In the genomic region with DNA sequence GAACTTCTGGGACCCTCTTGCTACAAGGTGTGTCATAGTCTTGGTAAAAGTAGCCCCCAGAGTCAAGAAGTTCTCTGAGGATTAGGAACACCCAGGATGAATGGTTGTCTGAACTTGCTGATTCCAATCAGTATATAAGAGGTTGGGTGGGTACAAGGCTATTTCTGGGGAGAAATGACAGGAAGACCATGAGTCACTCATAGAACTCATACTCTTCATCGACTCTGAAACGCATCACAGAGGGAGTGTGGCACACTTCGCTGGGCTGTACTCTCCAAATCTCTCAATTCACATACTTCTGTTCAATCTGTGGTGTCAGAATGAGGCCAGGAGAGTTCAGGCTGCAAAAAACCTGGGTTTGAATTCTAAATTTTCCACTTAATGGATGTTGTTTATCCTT, we compare ENCODE assay signal across 24 cellular contexts.
A peak's percentile ranks its signal among the peaks of the same experiment; 100 is the strongest.
DNase-seq lines count a peak whose midpoint lies in the region; ATAC-seq, FAIRE-seq and TF ChIP-seq lines count a peak whose summit lies in the region.
"Had no signal": no experiment of that assay in that cellular context is flagged by ENCODE, and none has a peak within 500 bp of the region (broad histone marks: within the 10 kb centered on the region; RNA-seq: fewer than 3 reads in every experiment).

No MANE protein-coding gene starts in this region.

- 29% methylated on average over 3 of the region's 3 CpGs for WGBS in K562 (ENCODE audit: insufficient coverage, low coverage, missing lambda C conversion rate)

- FAIRE-seq in K562 (lab: Jason Lieb, UNC), result no peak
- FAIRE-seq: GM12891 had no signal

- TF ChIP-seq CTCF in K562 (IDR thresholded peaks at IDR 0.05 in 2 of 3, conservative IDR thresholded peaks at IDR 0.05 in 1 of 3; ENCODE audit: insufficient read depth in 2 of 3, low read depth in 1 of 3, low read length in 3 of 3) (no peak), nephron (IDR thresholded peaks at IDR 0.05; ENCODE audit: unreplicated experiment in 3 of 3) (no peak), tibial artery (IDR thresholded peaks at IDR 0.05) (no peak)

- H3K9me3 ChIP-seq in HUES6 (ENCODE audit: control insufficient read depth, insufficient read depth, low read depth, low read length) (no peaks in the 10 kb centered on the region), K562 (replicated peaks; ENCODE audit: control insufficient read depth, insufficient read depth, low read depth, low read length) (no peaks in the 10 kb centered on the region), tibial artery (no peaks in the 10 kb centered on the region)
- H3K9me3 ChIP-seq: left lung, psoas muscle, transverse colon had no signal

- no peak overlapping the region for H3K4me3 Mint-ChIP-seq in activated CD4-positive, alpha-beta memory T cell treated with anti-CD3 and anti-CD28 coated beads for 36 hours
- no peak overlapping the region for H3K4me3 Mint-ChIP-seq in activated CD4-positive, alpha-beta memory T cell treated with anti-CD3 and anti-CD28 coated beads, Interleukin-2, amount 10 ng/mL, durations not matched to agents 7 days and 5 days
- H3K4me3 Mint-ChIP-seq in nephron, result peak overlapping the region in 1 of 3 experiments; percentile 16
- H3K4me3 Mint-ChIP-seq in stimulated activated effector memory CD8-positive, alpha-beta T cell treated with anti-CD3 and anti-CD28 coated beads, Interleukin-12 subunit alpha, Interleukin-12 subunit beta, amount 100 ng/mL, for 72 hours, result no peak overlapping the region
- H3K4me3 Mint-ChIP-seq: neural progenitor cell; stimulated activated naive CD8-positive, alpha-beta T cell treated with anti-CD3 and anti-CD28 coated beads, Interleukin-15, Interleukin-2, amounts not matched to agents 100 ng/mL and 50 ng/mL, for 24 hours; T-helper 17 cell had no signal

- no peak overlapping the region for H3K27ac ChIP-seq in HUES6 (ENCODE audit: low read depth, low read length)
- peak overlapping the region; percentile 86 for H3K27ac ChIP-seq in K562 (ENCODE audit: extremely low read depth, low read depth, low read length)
- no peak overlapping the region for H3K27ac ChIP-seq in tibial artery
- H3K27ac ChIP-seq: neural progenitor cell, psoas muscle, transverse colon had no signal

- TF ChIP-seq EP300 in K562 (IDR thresholded peaks at IDR 0.05; ENCODE audit: low read length), result no peak

- peaks cover 22% of the 10 kb centered on the region for H3K4me1 ChIP-seq in HUES6 (ENCODE audit: control insufficient read depth, insufficient read depth, low read length)
- peaks cover 17 to 34% of the 10 kb centered on the region in 2 experiments for H3K4me1 ChIP-seq in K562 (replicated peaks in 1 of 2; ENCODE audit: control insufficient read depth in 2 of 2, insufficient read depth in 2 of 2, low read length in 2 of 2)
- peaks cover 0 to 2% (median 0%) of the 10 kb centered on the region in 4 donors for H3K4me1 ChIP-seq in tibial artery
- H3K4me1 ChIP-seq: psoas muscle, transverse colon had no signal

- H3K9me1 ChIP-seq in K562 (ENCODE audit: control insufficient read depth, insufficient read depth, low read length), result no peaks in the 10 kb centered on the region

- intact Hi-C loops in activated CD4-positive, alpha-beta memory T cell treated with anti-CD3 and anti-CD28 coated beads for 36 hours (cut with micrococcal nuclease), result no loop called here
- intact Hi-C loops in K562 (cut with micrococcal nuclease) (loop anchor here (5.0 kb wide), 1 partner anchor 195 kb away; a partner anchor contains a TSS), tibial artery (cut with DNase I; ENCODE audit: low total_unique reads) (no loop called here)

- no peaks in the 10 kb centered on the region for H3K9me3 Mint-ChIP-seq in activated CD4-positive, alpha-beta memory T cell treated with anti-CD3 and anti-CD28 coated beads for 36 hours
- no peaks in the 10 kb centered on the region for H3K9me3 Mint-ChIP-seq in activated CD4-positive, alpha-beta memory T cell treated with anti-CD3 and anti-CD28 coated beads, Interleukin-2, amount 10 ng/mL, durations not matched to agents 7 days and 5 days
- no peaks in the 10 kb centered on the region for H3K9me3 Mint-ChIP-seq in nephron
- H3K9me3 Mint-ChIP-seq in stimulated activated effector memory CD8-positive, alpha-beta T cell treated with anti-CD3 and anti-CD28 coated beads, Interleukin-12 subunit alpha, Interleukin-12 subunit beta, amount 100 ng/mL, for 72 hours, result no peaks in the 10 kb centered on the region
- H3K9me3 Mint-ChIP-seq: stimulated activated naive CD8-positive, alpha-beta T cell treated with anti-CD3 and anti-CD28 coated beads, Interleukin-15, Interleukin-2, amounts not matched to agents 100 ng/mL and 50 ng/mL, for 24 hours had no signal

- H3K27me3 ChIP-seq in HUES6 (ENCODE audit: control insufficient read depth, insufficient read depth, low read length) (no peaks in the 10 kb centered on the region), K562 (ENCODE audit: control insufficient read depth in 2 of 2, insufficient read depth in 2 of 2, low read length in 2 of 2) (no peaks in the 10 kb centered on the region), tibial artery (peaks cover 0 to 5% of the 10 kb centered on the region in 2 donors)
- H3K27me3 ChIP-seq: left lung, neural progenitor cell, transverse colon had no signal

- H3K36me3 ChIP-seq in HUES6 (ENCODE audit: control insufficient read depth, insufficient read depth, low read length) (no peaks in the 10 kb centered on the region), K562 (ENCODE audit: control insufficient read depth, insufficient read depth, low read length) (no peaks in the 10 kb centered on the region), tibial artery (no peaks in the 10 kb centered on the region)
- H3K36me3 ChIP-seq: left lung, neural progenitor cell, transverse colon had no signal

- H2AFZ ChIP-seq in K562 (ENCODE audit: low read depth, low read length), result peak overlapping the region; percentile 90
- H2AFZ ChIP-seq: neural progenitor cell had no signal

- POLR2A ChIA-PET in activated CD4-positive, alpha-beta memory T cell treated with anti-CD3 and anti-CD28 coated beads for 36 hours (lab: Charles Lee), result no interaction called here
- POLR2A ChIA-PET in activated CD4-positive, alpha-beta memory T cell treated with anti-CD3 and anti-CD28 coated beads, Interleukin-2, amount 10 ng/mL, durations not matched to agents 7 days and 5 days (lab: Charles Lee), result no interaction called here
- POLR2A ChIA-PET in K562 (lab: Yijun Ruan, JAX), result no interaction called here

- no peak overlapping the region for H3K27ac Mint-ChIP-seq in activated CD4-positive, alpha-beta memory T cell treated with anti-CD3 and anti-CD28 coated beads for 36 hours
- H3K27ac Mint-ChIP-seq in activated CD4-positive, alpha-beta memory T cell treated with anti-CD3 and anti-CD28 coated beads, Interleukin-2, amount 10 ng/mL, durations not matched to agents 7 days and 5 days, result no peak overlapping the region
- H3K27ac Mint-ChIP-seq in nephron, result peak overlapping the region; percentile 86 to 97 (median 96)
- no peak overlapping the region for H3K27ac Mint-ChIP-seq in stimulated activated effector memory CD8-positive, alpha-beta T cell treated with anti-CD3 and anti-CD28 coated beads, Interleukin-12 subunit alpha, Interleukin-12 subunit beta, amount 100 ng/mL, for 72 hours
- H3K27ac Mint-ChIP-seq: stimulated activated naive CD8-positive, alpha-beta T cell treated with anti-CD3 and anti-CD28 coated beads, Interleukin-15, Interleukin-2, amounts not matched to agents 100 ng/mL and 50 ng/mL, for 24 hours had no signal

- H3K4me2 ChIP-seq in K562 (ENCODE audit: insufficient read depth, low read length), result peak overlapping the region; percentile 13
- H3K4me2 ChIP-seq: neural progenitor cell had no signal

- peaks cover 48% of the 10 kb centered on the region for H3K4me1 Mint-ChIP-seq in activated CD4-positive, alpha-beta memory T cell treated with anti-CD3 and anti-CD28 coated beads for 36 hours (ENCODE audit: low read depth)
- H3K4me1 Mint-ChIP-seq in activated CD4-positive, alpha-beta memory T cell treated with anti-CD3 and anti-CD28 coated beads, Interleukin-2, amount 10 ng/mL, durations not matched to agents 7 days and 5 days, result peaks cover 35% of the 10 kb centered on the region
- peaks cover 48% of the 10 kb centered on the region for H3K4me1 Mint-ChIP-seq in nephron
- peaks cover 8% of the 10 kb centered on the region for H3K4me1 Mint-ChIP-seq in stimulated activated effector memory CD8-positive, alpha-beta T cell treated with anti-CD3 and anti-CD28 coated beads, Interleukin-12 subunit alpha, Interleukin-12 subunit beta, amount 100 ng/mL, for 72 hours

- peak overlapping the region; percentile 34 for H3K9ac ChIP-seq in HUES6 (ENCODE audit: low read length)
- no peak overlapping the region for H3K9ac ChIP-seq in K562 (ENCODE audit: insufficient read depth in 1 of 2, low read depth in 2 of 2, low read length in 2 of 2)
- H3K9ac ChIP-seq: neural progenitor cell had no signal

- no peaks in the 10 kb centered on the region for H4K20me1 ChIP-seq in K562 (replicated peaks; ENCODE audit: control insufficient read depth, insufficient read depth, low read length)

- no peak for TF ChIP-seq RAD21 in K562 (CRISPR knock-in tag; conservative IDR thresholded peaks at IDR 0.05 in 1 of 2, IDR thresholded peaks at IDR 0.05 in 1 of 2)

- no TSS peak for BruUV-seq in K562 (replicated peaks; lab: Mats Ljungman, UMichigan)

- CTCF ChIA-PET in activated CD4-positive, alpha-beta memory T cell treated with anti-CD3 and anti-CD28 coated beads for 36 hours (lab: Charles Lee), result no interaction called here
- CTCF ChIA-PET in activated CD4-positive, alpha-beta memory T cell treated with anti-CD3 and anti-CD28 coated beads, Interleukin-2, amount 10 ng/mL, durations not matched to agents 7 days and 5 days (lab: Charles Lee), result no interaction called here
- CTCF ChIA-PET in K562 (lab: Yijun Ruan, JAX; ENCODE audit: low intra/inter-chr PET ratio), result no interaction called here

- H3K27me3 Mint-ChIP-seq in activated CD4-positive, alpha-beta memory T cell treated with anti-CD3 and anti-CD28 coated beads for 36 hours, result no peaks in the 10 kb centered on the region
- H3K27me3 Mint-ChIP-seq in activated CD4-positive, alpha-beta memory T cell treated with anti-CD3 and anti-CD28 coated beads, Interleukin-2, amount 10 ng/mL, durations not matched to agents 7 days and 5 days, result peaks cover 4% of the 10 kb centered on the region
- H3K27me3 Mint-ChIP-seq in nephron (ENCODE audit: low read depth), result peaks cover 11% of the 10 kb centered on the region
- H3K27me3 Mint-ChIP-seq: stimulated activated naive CD8-positive, alpha-beta T cell treated with anti-CD3 and anti-CD28 coated beads, Interleukin-15, Interleukin-2, amounts not matched to agents 100 ng/mL and 50 ng/mL, for 24 hours; T-helper 17 cell had no signal

- TF ChIP-seq POLR2A in K562 (conservative IDR thresholded peaks at IDR 0.05), result no peak

- no peaks in the 10 kb centered on the region for H3K36me3 Mint-ChIP-seq in activated CD4-positive, alpha-beta memory T cell treated with anti-CD3 and anti-CD28 coated beads for 36 hours
- no peaks in the 10 kb centered on the region for H3K36me3 Mint-ChIP-seq in activated CD4-positive, alpha-beta memory T cell treated with anti-CD3 and anti-CD28 coated beads, Interleukin-2, amount 10 ng/mL, durations not matched to agents 7 days and 5 days (ENCODE audit: low read depth)
- no peaks in the 10 kb centered on the region for H3K36me3 Mint-ChIP-seq in nephron (ENCODE audit: low read depth)
- H3K36me3 Mint-ChIP-seq in stimulated activated effector memory CD8-positive, alpha-beta T cell treated with anti-CD3 and anti-CD28 coated beads, Interleukin-12 subunit alpha, Interleukin-12 subunit beta, amount 100 ng/mL, for 72 hours, result no peaks in the 10 kb centered on the region
- H3K36me3 Mint-ChIP-seq: neural progenitor cell had no signal

- H3K4me3 ChIP-seq in HUES6 (ENCODE audit: low read depth, low read length) (no peak overlapping the region), K562 (no peak overlapping the region), tibial artery (no peak overlapping the region)
- H3K4me3 ChIP-seq: left lung, neural progenitor cell, psoas muscle, transverse colon had no signal

- DNase-seq in activated CD4-positive, alpha-beta memory T cell treated with anti-CD3 and anti-CD28 coated beads for 36 hours, result peak; percentile 30
- DNase-seq in activated CD4-positive, alpha-beta memory T cell treated with anti-CD3 and anti-CD28 coated beads, Interleukin-2, amount 10 ng/mL, durations not matched to agents 7 days and 5 days, result no peak
- peak in 2 of 4 experiments; percentile 36 to 41 for DNase-seq in K562 (ENCODE audit: extremely low read depth in 1 of 4, low spot score in 3 of 4)
- no peak for DNase-seq in tibial artery
- DNase-seq in stimulated activated effector memory CD8-positive, alpha-beta T cell treated with anti-CD3 and anti-CD28 coated beads, Interleukin-12 subunit alpha, Interleukin-12 subunit beta, amount 100 ng/mL, for 72 hours (ENCODE audit: low spot score in 2 of 2), result no peak
- DNase-seq: 8988T; activated naive CD4-positive, alpha-beta T cell; cerebellar nuclear complex; effector CD4-positive, alpha-beta T cell; foreskin fibroblast; Karpas-422; left lung; NCI-H1048; NCI-H187 treated with DMSO at 0.1 percent for 48 hours; psoas muscle; stimulated activated CD4-positive, alpha-beta T cell treated with anti-CD3 and anti-CD28 coated beads, Interleukin-4, amount 100 ng/mL, for 1 hour; T-helper 17 cell; transverse colon had no signal

- in situ Hi-C loops in K562 (cut with MboI), result no loop called here

- ATAC-seq in K562 (no peak), HG03439 (IDR thresholded peaks at IDR 0.05; ENCODE audit: unreplicated experiment) (no peak)
- no peak for ATAC-seq in stimulated activated effector memory CD8-positive, alpha-beta T cell treated with anti-CD3 and anti-CD28 coated beads, Interleukin-12 subunit alpha, Interleukin-12 subunit beta, amount 100 ng/mL, for 72 hours
- ATAC-seq: T-helper 17 cell had no signal

- no peaks in the 10 kb centered on the region for H3K79me2 ChIP-seq in K562 (ENCODE audit: control insufficient read depth, insufficient read depth, low read length)

Comparison
In these comparisons a context has a peak if more than half of its experiments do, and no peak if none do; other contexts are left out.
1. H3K27ac Mint-ChIP-seq: peak in nephron (3 of 3); none in activated CD4-positive, alpha-beta memory T cell treated with anti-CD3 and anti-CD28 coated beads for 36 hours (single experiment), activated CD4-positive, alpha-beta memory T cell treated with anti-CD3 and anti-CD28 coated beads, Interleukin-2, amount 10 ng/mL, durations not matched to agents 7 days and 5 days (single experiment) and stimulated activated effector memory CD8-positive, alpha-beta T cell treated with anti-CD3 and anti-CD28 coated beads, Interleukin-12 subunit alpha, Interleukin-12 subunit beta, amount 100 ng/mL, for 72 hours (single experiment).